11 cellular contexts compared by ENCODE assay signal in the genomic region with DNA sequence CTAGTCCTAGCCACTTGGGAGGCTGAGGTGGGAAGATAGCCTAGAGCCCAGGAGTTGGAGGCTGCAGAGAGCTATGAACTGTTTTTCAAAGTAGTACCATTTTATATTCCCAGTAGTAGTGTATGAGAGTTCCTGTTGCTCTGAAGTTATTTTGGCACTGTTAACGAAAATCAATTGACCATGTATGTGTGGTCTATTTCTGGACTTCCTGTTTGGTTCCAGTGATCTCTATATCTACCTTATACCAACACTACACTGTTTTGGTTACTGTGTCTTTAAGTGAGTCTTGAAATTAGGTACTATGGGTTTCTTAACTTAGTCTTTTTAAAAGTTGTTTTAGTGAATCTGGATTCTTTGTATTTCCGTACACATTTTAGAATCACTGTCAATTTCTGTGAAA. TPM values are rescaled to one million over a fixed set of nuclear protein-coding genes. Genes with fewer than 3 reads are reported as not detected.
DNase-seq lines count a peak whose midpoint lies in the region; ATAC-seq, FAIRE-seq and TF ChIP-seq lines count a peak whose summit lies in the region.
"Had no signal": no experiment of that assay in that cellular context is flagged by ENCODE, and none has a peak within 500 bp of the region (broad histone marks: within the 10 kb centered on the region; RNA-seq: fewer than 3 reads in every experiment).

No MANE protein-coding gene starts in this region.

- H3K4me2 ChIP-seq in mesendoderm (ENCODE audit: low read length) = no peak overlapping the region

- no peak for TF ChIP-seq CTCF in gastroesophageal sphincter (IDR thresholded peaks at IDR 0.05)

- H3K27ac ChIP-seq in gastroesophageal sphincter = no peak overlapping the region
- no peak overlapping the region for H3K27ac ChIP-seq in mesendoderm (ENCODE audit: low read depth, low read length)
- H3K27ac ChIP-seq: epithelial cell of prostate, thoracic aorta had no signal

- no peak overlapping the region for H3K56ac ChIP-seq in mesendoderm (ENCODE audit: low read length)

- H2BK120ac ChIP-seq in mesendoderm (ENCODE audit: low read depth, low read length) = no peak overlapping the region

- H2BK15ac ChIP-seq in mesendoderm (replicated peaks; ENCODE audit: low read depth) = no peak overlapping the region

- peaks cover 0 to 39% of the 10 kb centered on the region in 2 donors for H3K36me3 ChIP-seq in gastroesophageal sphincter
- H3K36me3 ChIP-seq in mesendoderm (ENCODE audit: control insufficient read depth, insufficient read depth, low read length) = no peaks in the 10 kb centered on the region
- H3K36me3 ChIP-seq: thoracic aorta had no signal

- no peak overlapping the region for H2AK5ac ChIP-seq in mesendoderm (ENCODE audit: low read length)

- no peak overlapping the region for H3K18ac ChIP-seq in mesendoderm (ENCODE audit: low read length)

- H3K79me2 ChIP-seq in mesendoderm (ENCODE audit: control insufficient read depth, insufficient read depth, low read length) = peaks cover 6% of the 10 kb centered on the region

- H4K8ac ChIP-seq in mesendoderm (ENCODE audit: low read depth, low read length) = no peak overlapping the region

- H3K23ac ChIP-seq in mesendoderm (ENCODE audit: low read length) = no peak overlapping the region

- no peak overlapping the region for H3K9ac ChIP-seq in mesendoderm (ENCODE audit: low read length)

- no peak overlapping the region for H2BK5ac ChIP-seq in mesendoderm (ENCODE audit: low read length)

- no peak for TF ChIP-seq EP300 in gastroesophageal sphincter (IDR thresholded peaks at IDR 0.05)

- no peaks in the 10 kb centered on the region for H3K9me3 ChIP-seq in gastroesophageal sphincter
- H3K9me3 ChIP-seq: thoracic aorta had no signal

- TF ChIP-seq POLR2A in gastroesophageal sphincter (IDR thresholded peaks at IDR 0.05) = no peak

- peak; percentile 80 for FAIRE-seq in GM18507 (lab: Jason Lieb, UNC)

- 84 to 100% methylated on average over 1 to 2 of the region's 2 CpGs for WGBS in gastroesophageal sphincter (ENCODE audit: low coverage in 1 of 2), 2 donors
- no CpG with 5 or more reads among the region's 2 CpGs for WGBS in mesendoderm (ENCODE audit: extremely low coverage, insufficient coverage, low lambda C conversion rate)

- peaks cover 3% of the 10 kb centered on the region for H3K79me1 ChIP-seq in mesendoderm (ENCODE audit: low read length)

- H3K4ac ChIP-seq in mesendoderm (ENCODE audit: low read depth, low read length) = no peak overlapping the region

- DNase-seq in GM18507 (ENCODE audit: extremely low spot score, insufficient read length, low read depth) (no peak), MV-4-11 (lab: John Stamatoyannopoulos, UW) (peak; percentile 5), H4 (ENCODE audit: low spot score) (no peak), SKM-1 treated with dmso at 0.1 percent for 144 hours (lab: John Stamatoyannopoulos, UW; ENCODE audit: unreplicated experiment) (no peak), mesendoderm (no peak)
- DNase-seq: NCI-H82 had no signal

- H4K5ac ChIP-seq in mesendoderm (ENCODE audit: low read length) = no peak overlapping the region

- no peaks in the 10 kb centered on the region for H3K27me3 ChIP-seq in gastroesophageal sphincter
- H3K27me3 ChIP-seq in mesendoderm (ENCODE audit: insufficient read depth, low read length, poor library complexity) = no peaks in the 10 kb centered on the region

- ATAC-seq in GM21360 (IDR thresholded peaks at IDR 0.05; ENCODE audit: unreplicated experiment) (peak; percentile 98), HG03039 (IDR thresholded peaks at IDR 0.05; ENCODE audit: unreplicated experiment) (peak; percentile 93), gastroesophageal sphincter (no peak)

- H3K4me3 ChIP-seq in gastroesophageal sphincter = no peak overlapping the region
- no peak overlapping the region for H3K4me3 ChIP-seq in mesendoderm (ENCODE audit: low read length)
- H3K4me3 ChIP-seq: thoracic aorta had no signal

- H3K4me1 ChIP-seq in gastroesophageal sphincter (no peaks in the 10 kb centered on the region), mesendoderm (ENCODE audit: control insufficient read depth, low read depth, low read length) (no peaks in the 10 kb centered on the region)

RNA-seq across cellular contexts. Expression of a gene that starts 13.6 kb away (rescaled TPM):
- total RNA-seq in H4 (2014; rRNA removed; shearing (Covaris generic)) = 11.3 and 13.9 TPM in 2 replicates
- total RNA-seq in gastroesophageal sphincter = 1 to 10 TPM; 2.5 to 8.9 (median 3.6) TPM
- polyA plus RNA-seq in mesendoderm (2013, experiment 1 of 2) = 14.5 TPM
- 15.7 TPM for polyA plus RNA-seq in mesendoderm (2013, experiment 2 of 2)

RNA-seq across cellular contexts. Expression of a gene that starts 13.6 kb away (rescaled TPM):
- 2.3 and 3.7 TPM in 2 replicates for total RNA-seq in H4 (2014; rRNA removed; shearing (Covaris generic))
- 1 to 10 TPM; 3.0 to 7.9 (median 4.8) TPM for total RNA-seq in gastroesophageal sphincter
- polyA plus RNA-seq in mesendoderm (2013, experiment 1 of 2) = 2.7 TPM
- polyA plus RNA-seq in mesendoderm (2013, experiment 2 of 2) = 2.5 TPM
